ENCODE assay signal across 8 cellular contexts in the genomic region with DNA sequence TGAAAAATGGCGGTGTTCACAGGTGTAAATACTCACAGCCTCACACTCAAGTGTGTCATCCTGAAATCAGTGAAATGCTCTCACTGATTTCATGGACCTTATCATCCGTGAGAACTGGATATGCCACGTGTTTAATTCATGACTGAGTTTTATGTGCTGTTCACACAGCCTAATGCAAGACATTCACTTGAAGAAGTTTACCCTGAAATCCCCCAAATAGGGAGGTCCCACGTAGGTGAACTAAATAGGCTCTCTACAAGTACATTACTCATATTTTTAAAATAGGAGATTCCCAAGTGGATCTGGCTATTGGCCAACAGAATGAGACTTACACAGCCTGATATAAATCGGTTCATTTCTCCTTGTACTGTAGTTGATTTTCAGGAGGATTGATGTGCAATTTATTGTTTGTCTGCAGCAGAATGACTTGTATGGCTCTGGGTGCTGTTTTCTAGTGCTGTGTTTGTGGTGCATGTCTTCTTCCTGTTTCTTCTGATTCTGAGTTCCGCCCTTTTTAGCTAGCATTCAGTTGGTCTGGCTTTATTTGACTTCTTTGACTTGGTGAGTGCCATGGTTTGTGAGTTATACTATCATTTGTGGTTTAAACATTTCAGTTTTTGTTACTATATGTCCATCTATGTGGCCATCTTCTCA. TPM values are rescaled to one million over a fixed set of nuclear protein-coding genes. Genes with fewer than 3 reads are reported as not detected.
DNase-seq lines count a peak whose midpoint lies in the region; ATAC-seq, FAIRE-seq and TF ChIP-seq lines count a peak whose summit lies in the region.

No MANE protein-coding gene starts in this region.

- ATAC-seq in HG03103 (IDR thresholded peaks at IDR 0.05; ENCODE audit: low read depth, unreplicated experiment) (peak; percentile 39), HG02571 (IDR thresholded peaks at IDR 0.05; ENCODE audit: unreplicated experiment) (no peak)
- peak; percentile 77 for ATAC-seq in stimulated activated memory B cell treated with anti-CD40 and anti-IgM and Interleukin-4, amounts not matched to agents 10 μg/mL and 1 μg/mL and 100 μg/mL, for 72 hours

- H3K9me3 ChIP-seq in colonic mucosa (no peaks in the 10 kb centered on the region), kidney (ENCODE audit: control insufficient read depth in 1 of 2, low read length in 2 of 2) (no peaks in the 10 kb centered on the region)

- H3K9me3 Mint-ChIP-seq in stimulated activated memory B cell treated with anti-CD40 and anti-IgM and Interleukin-4, amounts not matched to agents 10 μg/mL and 1 μg/mL and 100 μg/mL, for 72 hours, result peaks cover 3% of the 10 kb centered on the region

- H3K4me1 ChIP-seq in colonic mucosa, result peaks cover 3% of the 10 kb centered on the region
- peaks cover 10 to 44% of the 10 kb centered on the region in 2 donors for H3K4me1 ChIP-seq in kidney (ENCODE audit: control insufficient read depth in 1 of 2, insufficient read depth in 1 of 2, low read depth in 1 of 2, low read length in 2 of 2)

- H3K4me3 ChIP-seq in colonic mucosa (no peak overlapping the region), kidney (ENCODE audit: low read length in 2 of 2) (no peak overlapping the region)

- H3K4me3 Mint-ChIP-seq in stimulated activated memory B cell treated with anti-CD40 and anti-IgM and Interleukin-4, amounts not matched to agents 10 μg/mL and 1 μg/mL and 100 μg/mL, for 72 hours, result peak overlapping the region; percentile 82

- H3K36me3 ChIP-seq in colonic mucosa (no peaks in the 10 kb centered on the region), kidney (ENCODE audit: control insufficient read depth in 1 of 2, insufficient read depth in 2 of 2, low read length in 2 of 2) (no peaks in the 10 kb centered on the region)

- H3K9ac ChIP-seq in colonic mucosa (ENCODE audit: low read depth in 2 of 2, low read length in 2 of 2) (no peak overlapping the region), kidney (ENCODE audit: low read length in 2 of 2) (no peak overlapping the region)

- TF ChIP-seq CTCF in colonic mucosa (IDR thresholded peaks at IDR 0.05), result no peak
- no peak for TF ChIP-seq CTCF in kidney (IDR thresholded peaks at IDR 0.05; ENCODE audit: borderline replicate concordance, extremely low read depth, insufficient read depth)

- peak overlapping the region; percentile 94 for H3K27ac Mint-ChIP-seq in stimulated activated memory B cell treated with anti-CD40 and anti-IgM and Interleukin-4, amounts not matched to agents 10 μg/mL and 1 μg/mL and 100 μg/mL, for 72 hours

- no peak for FAIRE-seq in kidney (lab: Jason Lieb, UNC)

- no peaks in the 10 kb centered on the region for H3K27me3 Mint-ChIP-seq in stimulated activated memory B cell treated with anti-CD40 and anti-IgM and Interleukin-4, amounts not matched to agents 10 μg/mL and 1 μg/mL and 100 μg/mL, for 72 hours

- peaks cover 12% of the 10 kb centered on the region for H3K36me3 Mint-ChIP-seq in stimulated activated memory B cell treated with anti-CD40 and anti-IgM and Interleukin-4, amounts not matched to agents 10 μg/mL and 1 μg/mL and 100 μg/mL, for 72 hours

- intact Hi-C loops in colonic mucosa (cut with DNase I), result no loop called here
- intact Hi-C loops in kidney (cut with DNase I), result no loop called here

- peaks cover 80% of the 10 kb centered on the region for H3K4me1 Mint-ChIP-seq in stimulated activated memory B cell treated with anti-CD40 and anti-IgM and Interleukin-4, amounts not matched to agents 10 μg/mL and 1 μg/mL and 100 μg/mL, for 72 hours

- H3K27ac ChIP-seq in colonic mucosa (peak overlapping the region; percentile 8), kidney (ENCODE audit: low read depth in 2 of 2, low read length in 2 of 2) (no peak overlapping the region)

- peak; percentile 23 for DNase-seq in NCI-H82 (lab: John Stamatoyannopoulos, UW)
- DNase-seq in NCI-H82 treated with DMSO at 0.1 percent for 48 hours (lab: John Stamatoyannopoulos, UW; ENCODE audit: unreplicated experiment), result no peak
- DNase-seq in colonic mucosa, result no peak
- no peak for DNase-seq in RKO (ENCODE audit: low spot score)
- no peak for DNase-seq in kidney

- no peaks in the 10 kb centered on the region for H3K27me3 ChIP-seq in colonic mucosa

RNA-seq across cellular contexts. Expression of a gene that starts 25.1 kb away (rescaled TPM):
- total RNA-seq in colonic mucosa (100 to 1,000 TPM; 134 to 138 TPM), kidney (149 TPM)
- polyA plus RNA-seq in kidney (ENCODE audit: insufficient read depth, low read depth, low replicate concordance), result 9.5 TPM
